22 cellular contexts compared by ENCODE assay signal in genomic region chr2:98604547-98604946, GRCh38. TPM values are rescaled to one million over a fixed set of nuclear protein-coding genes. Genes with fewer than 3 reads are reported as not detected.
DNase-seq lines count a peak whose midpoint lies in the region; ATAC-seq lines count a peak whose summit lies in the region.
"Had no signal": no experiment of that assay in that cellular context is flagged by ENCODE, and none has a peak within 500 bp of the region (broad histone marks: within the 10 kb centered on the region; RNA-seq: fewer than 3 reads in every experiment).

No MANE protein-coding gene starts in this region.

- no peak overlapping the region for H2AFZ ChIP-seq in neuronal stem cell (ENCODE audit: low read length)

- no peak overlapping the region for H2BK5ac ChIP-seq in neuronal stem cell (ENCODE audit: low read length)

- H3K4me3 ChIP-seq in neuronal stem cell (ENCODE audit: low read length in 2 of 2): no peak overlapping the region
- H3K4me3 ChIP-seq: lower lobe of right lung had no signal

- no peak overlapping the region for H4K8ac ChIP-seq in neuronal stem cell (ENCODE audit: low read depth, low read length)

- no peak overlapping the region for H3K27ac Mint-ChIP-seq in activated CD4-positive, alpha-beta T cell treated with anti-CD3 and anti-CD28 coated beads, Interleukin-2, amount 10 ng/mL, durations not matched to agents 24 days and 14 days
- H3K27ac Mint-ChIP-seq in activated naive CD8-positive, alpha-beta T cell: peak overlapping the region; percentile 96
- H3K27ac Mint-ChIP-seq in naive thymus-derived CD8-positive, alpha-beta T cell: peak overlapping the region; percentile 15 to 95 (median 67)
- H3K27ac Mint-ChIP-seq: activated CD4-positive, alpha-beta T cell treated with anti-CD3 and anti-CD28 coated beads, Interleukin-2, amount 10 ng/mL, durations not matched to agents 7 days and 5 days had no signal

- POLR2A ChIA-PET in naive thymus-derived CD8-positive, alpha-beta T cell (lab: Charles Lee): interaction anchor here (0.6 kb wide), 1 partner anchor 156 kb away, joined by 3 read pairs; no protein-coding TSS in a partner anchor

- H3K18ac ChIP-seq in neuronal stem cell (ENCODE audit: low read length): no peak overlapping the region

- H2BK120ac ChIP-seq in neuronal stem cell (ENCODE audit: low read depth, low read length): no peak overlapping the region

- H3K36me3 Mint-ChIP-seq in activated CD4-positive, alpha-beta T cell treated with anti-CD3 and anti-CD28 coated beads, Interleukin-2, amount 10 ng/mL, durations not matched to agents 24 days and 14 days (ENCODE audit: low read depth): peaks cover 33% of the 10 kb centered on the region
- H3K36me3 Mint-ChIP-seq in activated naive CD8-positive, alpha-beta T cell: no peaks in the 10 kb centered on the region
- H3K36me3 Mint-ChIP-seq in naive thymus-derived CD8-positive, alpha-beta T cell: peaks cover 0 to 52% (median 1%) of the 10 kb centered on the region in 3 donors

- no peak overlapping the region for H2AK5ac ChIP-seq in neuronal stem cell (ENCODE audit: low read depth, low read length)

- H3K9me3 Mint-ChIP-seq in activated CD4-positive, alpha-beta T cell treated with anti-CD3 and anti-CD28 coated beads, Interleukin-2, amount 10 ng/mL, durations not matched to agents 24 days and 14 days: no peaks in the 10 kb centered on the region
- no peaks in the 10 kb centered on the region for H3K9me3 Mint-ChIP-seq in activated naive CD8-positive, alpha-beta T cell (ENCODE audit: low read depth)
- H3K9me3 Mint-ChIP-seq in naive thymus-derived CD8-positive, alpha-beta T cell: no peaks in the 10 kb centered on the region
- H3K9me3 Mint-ChIP-seq: activated CD4-positive, alpha-beta T cell treated with anti-CD3 and anti-CD28 coated beads, Interleukin-2, amount 10 ng/mL, durations not matched to agents 7 days and 5 days had no signal

- H3K4me3 Mint-ChIP-seq in activated CD4-positive, alpha-beta T cell treated with anti-CD3 and anti-CD28 coated beads, Interleukin-2, amount 10 ng/mL, durations not matched to agents 24 days and 14 days: no peak overlapping the region
- no peak overlapping the region for H3K4me3 Mint-ChIP-seq in activated naive CD8-positive, alpha-beta T cell
- H3K4me3 Mint-ChIP-seq in naive thymus-derived CD8-positive, alpha-beta T cell: no peak overlapping the region
- H3K4me3 Mint-ChIP-seq: activated CD4-positive, alpha-beta T cell treated with anti-CD3 and anti-CD28 coated beads, Interleukin-2, amount 10 ng/mL, durations not matched to agents 7 days and 5 days had no signal

- H4K91ac ChIP-seq in neuronal stem cell (ENCODE audit: low read depth, low read length, poor library complexity): no peak overlapping the region

- H3K4me1 Mint-ChIP-seq in activated CD4-positive, alpha-beta T cell treated with anti-CD3 and anti-CD28 coated beads, Interleukin-2, amount 10 ng/mL, durations not matched to agents 24 days and 14 days: peaks cover 34% of the 10 kb centered on the region
- peaks cover 38% of the 10 kb centered on the region for H3K4me1 Mint-ChIP-seq in activated naive CD8-positive, alpha-beta T cell (ENCODE audit: low read depth)
- H3K4me1 Mint-ChIP-seq in naive thymus-derived CD8-positive, alpha-beta T cell: peaks cover 27 to 48% (median 46%) of the 10 kb centered on the region in 4 donors

- no peaks in the 10 kb centered on the region for H3K9me3 ChIP-seq in neuronal stem cell (replicated peaks in 1 of 2; ENCODE audit: control insufficient read depth in 2 of 2, insufficient read depth in 1 of 2, low read depth in 1 of 2, low read length in 2 of 2)
- H3K9me3 ChIP-seq: lower lobe of right lung had no signal

- peaks cover 2% of the 10 kb centered on the region for H3K79me1 ChIP-seq in neuronal stem cell (ENCODE audit: low read depth, low read length)

- DNase-seq in activated CD4-positive, alpha-beta T cell treated with anti-CD3 and anti-CD28 coated beads, Interleukin-2, amount 10 ng/mL, durations not matched to agents 24 days and 14 days: peak; percentile 51
- no peak for DNase-seq in activated CD4-positive, alpha-beta T cell treated with anti-CD3 and anti-CD28 coated beads for 4 hours
- DNase-seq in NCI-H2029 (lab: John Stamatoyannopoulos, UW) (peak; percentile 53), NCI-H2081 treated with DMSO at 0.1 percent for 48 hours (lab: John Stamatoyannopoulos, UW) (no peak), middle frontal gyrus (ENCODE audit: extremely low spot score, low spot score) (no peak), neuronal stem cell (ENCODE audit: low spot score) (no peak)
- DNase-seq in naive thymus-derived CD8-positive, alpha-beta T cell: no peak
- DNase-seq: ACHN; activated CD4-positive, alpha-beta T cell treated with anti-CD3 and anti-CD28 coated beads, Interleukin-2, amount 10 ng/mL, durations not matched to agents 7 days and 5 days; activated effector memory CD4-positive, alpha-beta T cell treated with Interleukin-2 at 50 U/mL for 16 hours; brain microvascular endothelial cell; DMS153; effector memory CD4-positive, alpha-beta T cell; foreskin melanocyte; GOT3; lower lobe of right lung; NCI-H1092; NCI-H526 treated with DMSO at 0.1 percent for 48 hours; RPMI8226; stimulated activated naive CD4-positive, alpha-beta T cell treated with Interleukin-2 at 50 U/mL for 16 hours; T-helper 2 cell had no signal

- intact Hi-C loops in activated CD4-positive, alpha-beta T cell treated with anti-CD3 and anti-CD28 coated beads, Interleukin-2, amount 10 ng/mL, durations not matched to agents 24 days and 14 days (cut with micrococcal nuclease): no loop called here

- no peak overlapping the region for H3K23ac ChIP-seq in neuronal stem cell (ENCODE audit: low read depth, low read length, poor library complexity)

- peaks cover 4 to 58% of the 10 kb centered on the region in 2 donors for H3K36me3 ChIP-seq in neuronal stem cell (replicated peaks in 1 of 2; ENCODE audit: control insufficient read depth in 2 of 2, insufficient read depth in 2 of 2, low read length in 2 of 2)

- H2BK12ac ChIP-seq in neuronal stem cell (ENCODE audit: low read length): no peak overlapping the region

- H3K9ac ChIP-seq in neuronal stem cell (ENCODE audit: low read depth, low read length, poor library complexity): no peak overlapping the region

- H3K14ac ChIP-seq in neuronal stem cell (ENCODE audit: low read length): no peak overlapping the region

- peaks cover 8 to 10% of the 10 kb centered on the region in 2 donors for H3K4me1 ChIP-seq in neuronal stem cell (ENCODE audit: control insufficient read depth in 2 of 2, insufficient read depth in 1 of 2, low read depth in 1 of 2, low read length in 2 of 2)

- no peak overlapping the region for H3K27ac ChIP-seq in neuronal stem cell (replicated peaks; ENCODE audit: low read length)
- H3K27ac ChIP-seq: brain microvascular endothelial cell, lower lobe of right lung had no signal

- ATAC-seq in naive thymus-derived CD8-positive, alpha-beta T cell: no peak
- ATAC-seq: lower lobe of right lung had no signal

- no CpG with 5 or more reads among the region's 2 CpGs for WGBS in neuronal stem cell (ENCODE audit: extremely low coverage in 2 of 2, insufficient read length in 2 of 2, insufficient replicate concordance in 1 of 2), 2 donors

- H3K4me2 ChIP-seq in neuronal stem cell (ENCODE audit: insufficient read depth, low read length, poor library complexity, severe bottlenecking): no peak overlapping the region

- H2BK15ac ChIP-seq in neuronal stem cell (ENCODE audit: low read length): no peak overlapping the region

- H3K27me3 Mint-ChIP-seq in activated CD4-positive, alpha-beta T cell treated with anti-CD3 and anti-CD28 coated beads, Interleukin-2, amount 10 ng/mL, durations not matched to agents 24 days and 14 days: no peaks in the 10 kb centered on the region
- no peaks in the 10 kb centered on the region for H3K27me3 Mint-ChIP-seq in activated naive CD8-positive, alpha-beta T cell
- H3K27me3 Mint-ChIP-seq in naive thymus-derived CD8-positive, alpha-beta T cell: no peaks in the 10 kb centered on the region
- H3K27me3 Mint-ChIP-seq: activated CD4-positive, alpha-beta T cell treated with anti-CD3 and anti-CD28 coated beads, Interleukin-2, amount 10 ng/mL, durations not matched to agents 7 days and 5 days had no signal

- H3K27me3 ChIP-seq in neuronal stem cell (ENCODE audit: control insufficient read depth in 3 of 3, insufficient read depth in 3 of 3, low read depth in 1 of 3, low read length in 3 of 3): no peaks in the 10 kb centered on the region
- H3K27me3 ChIP-seq: brain microvascular endothelial cell had no signal

- H3K4ac ChIP-seq in neuronal stem cell (ENCODE audit: low read length): no peak overlapping the region

RNA-seq across cellular contexts. Expression of gene COA5, which starts 3.8 kb away (rescaled TPM):
- total RNA-seq in activated CD4-positive, alpha-beta T cell treated with anti-CD3 and anti-CD28 coated beads, Interleukin-2, amount 10 ng/mL, durations not matched to agents 24 days and 14 days: 20.4 and 22.0 TPM in 2 replicates
- 10 to 100 TPM; 44.9 to 48.6 TPM for total RNA-seq in naive thymus-derived CD8-positive, alpha-beta T cell
- 10 to 100 TPM; 29.8 to 43.8 (median 42.4) TPM for polyA plus RNA-seq in naive thymus-derived CD8-positive, alpha-beta T cell
- polyA plus RNA-seq in neuronal stem cell (2013, experiment 1 of 2): 53.3 TPM
- polyA plus RNA-seq in neuronal stem cell (2013, experiment 2 of 2): 51.1 TPM

RNA-seq across cellular contexts. Expression of gene UNC50, which starts 3.8 kb away (rescaled TPM):
- total RNA-seq in activated CD4-positive, alpha-beta T cell treated with anti-CD3 and anti-CD28 coated beads, Interleukin-2, amount 10 ng/mL, durations not matched to agents 24 days and 14 days: 38.5 and 39.0 TPM in 2 replicates
- 10 to 100 TPM; 41.3 to 45.1 TPM for total RNA-seq in naive thymus-derived CD8-positive, alpha-beta T cell
- 10 to 100 TPM; 32.1 to 41.7 (median 36.3) TPM for polyA plus RNA-seq in naive thymus-derived CD8-positive, alpha-beta T cell
- 59.4 TPM for polyA plus RNA-seq in neuronal stem cell (2013, experiment 1 of 2)
- 59.6 TPM for polyA plus RNA-seq in neuronal stem cell (2013, experiment 2 of 2)

Comparison
In these comparisons a context has a peak if more than half of its experiments do, and no peak if none do; other contexts are left out.
1. DNase-seq: peak in activated CD4-positive, alpha-beta T cell treated with anti-CD3 and anti-CD28 coated beads, Interleukin-2, amount 10 ng/mL, durations not matched to agents 24 days and 14 days (single experiment) and NCI-H2029 (single experiment); none in activated CD4-positive, alpha-beta T cell treated with anti-CD3 and anti-CD28 coated beads for 4 hours (0 of 2), naive thymus-derived CD8-positive, alpha-beta T cell (0 of 10), NCI-H2081 treated with DMSO at 0.1 percent for 48 hours (single experiment), middle frontal gyrus (single experiment) and neuronal stem cell (single experiment).